ENCODE assay signal across 1 cellular context in genomic region chr11:65919151-65920034, GRCh38.
TF ChIP-seq lines count a peak whose summit lies in the region.

Gene DRAP1, plus strand, starts transcription at chr11:65919426. Its CDS starts 76 bp downstream, at chr11:65919502.

TF ChIP-seq in K562, 482 proteins besides CTCF, POLR2A, EP300 and RAD21 (continued from another document and continues in another):
- TF ChIP-seq CUX1 (CRISPR knock-in tag; IDR thresholded peaks at IDR 0.05), result no peak
- TF ChIP-seq ELF4 (CRISPR knock-in tag; IDR thresholded peaks at IDR 0.05), result no peak
- no peak for TF ChIP-seq CHD4 (IDR thresholded peaks at IDR 0.05; ENCODE audit: insufficient read depth, insufficient replicate concordance, low read depth, low read length, poor library complexity, severe bottlenecking)
- no peak for TF ChIP-seq ZNF232 (CRISPR knock-in tag; IDR thresholded peaks at IDR 0.05)
- no peak for TF ChIP-seq RERE (CRISPR knock-in tag; IDR thresholded peaks at IDR 0.05; ENCODE audit: borderline replicate concordance)
- no peak for TF ChIP-seq HMBOX1 (IDR thresholded peaks at IDR 0.05)
- peak; percentile 54 to 70; a peak in 2 of 4 replicates for TF ChIP-seq TBL1XR1 (IDR thresholded peaks at IDR 0.05; ENCODE audit: low read length in 2 of 2)
- TF ChIP-seq ILF3 (IDR thresholded peaks at IDR 0.05; ENCODE audit: borderline replicate concordance), result peak; percentile 81; the same call in 1 of the 2 replicates
- no peak for TF ChIP-seq HDAC8 (tag; IDR thresholded peaks at IDR 0.05)
- TF ChIP-seq SRF (CRISPR knock-in tag; IDR thresholded peaks at IDR 0.05), result peak in 1 of 2 experiments; percentile 71; a peak in 1 of 4 replicates
- peak in 1 of 2 experiments; percentile 96; a peak in 3 of 4 replicates for TF ChIP-seq NONO (IDR thresholded peaks at IDR 0.05; ENCODE audit: low read depth in 2 of 2, low read length in 1 of 2)
- TF ChIP-seq ZNF57 (CRISPR knock-in tag; IDR thresholded peaks at IDR 0.05), result no peak
- TF ChIP-seq LCOR (CRISPR knock-in tag; IDR thresholded peaks at IDR 0.05), result peak; percentile 84; the same call in 1 of the 2 replicates
- TF ChIP-seq CBFA2T3 (IDR thresholded peaks at IDR 0.05), result no peak
- no peak for TF ChIP-seq MAFK (IDR thresholded peaks at IDR 0.05; ENCODE audit: low read length)
- TF ChIP-seq TAF1 (IDR thresholded peaks at IDR 0.05; ENCODE audit: control insufficient read depth, extremely low read depth, insufficient read depth, low read length, severe bottlenecking), result peak; percentile 26
- TF ChIP-seq KDM5B (IDR thresholded peaks at IDR 0.05; ENCODE audit: insufficient replicate concordance, low read depth, low read length), result no peak
- TF ChIP-seq TCF7L2 (IDR thresholded peaks at IDR 0.05; ENCODE audit: low read depth, low read length), result no peak
- no peak for TF ChIP-seq ZNF764 (CRISPR knock-in tag; IDR thresholded peaks at IDR 0.05; ENCODE audit: low read depth)
- peak; percentile 86; the same call in 1 of the 2 replicates for TF ChIP-seq NBN (IDR thresholded peaks at IDR 0.05; ENCODE audit: low read depth)
- TF ChIP-seq ZNF395 (CRISPR knock-in tag; IDR thresholded peaks at IDR 0.05), result peak; percentile 85; the same call in 1 of the 2 replicates
- TF ChIP-seq DLX4 (CRISPR knock-in tag; IDR thresholded peaks at IDR 0.05), result no peak
- no peak for TF ChIP-seq ZNF695 (CRISPR knock-in tag; IDR thresholded peaks at IDR 0.05)
- TF ChIP-seq TRIM24 (IDR thresholded peaks at IDR 0.05), result peak in 1 of 2 experiments; percentile 66; a peak in 2 of 4 replicates
- peak in 1 of 2 experiments; percentile 64; a peak in 1 of 4 replicates for TF ChIP-seq MLX (CRISPR knock-in tag; conservative IDR thresholded peaks at IDR 0.05)
- TF ChIP-seq NCOA6 (IDR thresholded peaks at IDR 0.05), result no peak; the same call in none of the 2 replicates
- no peak for TF ChIP-seq ZNF77 (CRISPR knock-in tag; IDR thresholded peaks at IDR 0.05)
- TF ChIP-seq ZNF445 (CRISPR knock-in tag; IDR thresholded peaks at IDR 0.05; ENCODE audit: low read depth), result no peak
- no peak for TF ChIP-seq DNMT1 (IDR thresholded peaks at IDR 0.05)
- no peak for TF ChIP-seq ZNF449 (CRISPR knock-in tag; IDR thresholded peaks at IDR 0.05)
- no peak for TF ChIP-seq RBM17 (IDR thresholded peaks at IDR 0.05; ENCODE audit: borderline replicate concordance, low read depth, low read length)
- TF ChIP-seq ZKSCAN8 (CRISPR knock-in tag; IDR thresholded peaks at IDR 0.05), result no peak
- no peak for TF ChIP-seq ZEB2 (IDR thresholded peaks at IDR 0.05)
- TF ChIP-seq FOXP1 (CRISPR knock-in tag; IDR thresholded peaks at IDR 0.05), result peak; percentile 81; the same call in 1 of the 2 replicates
- peak; percentile 97 for TF ChIP-seq XRCC5 (IDR thresholded peaks at IDR 0.05; ENCODE audit: low read depth, low read length)
- TF ChIP-seq SFPQ (IDR thresholded peaks at IDR 0.05; ENCODE audit: low read depth, low read length), result no peak
- no peak for TF ChIP-seq THAP7 (CRISPR knock-in tag; IDR thresholded peaks at IDR 0.05)
- no peak; the same call in 1 of the 2 replicates for TF ChIP-seq POLR2H (tag; IDR thresholded peaks at IDR 0.05; ENCODE audit: low read depth)
- TF ChIP-seq NR0B1 (IDR thresholded peaks at IDR 0.05; ENCODE audit: partially characterized antibody), result no peak
- no peak for TF ChIP-seq CBFA2T2 (conservative IDR thresholded peaks at IDR 0.05)
- peak; percentile 49; the same call in 1 of the 2 replicates for TF ChIP-seq HNRNPL (IDR thresholded peaks at IDR 0.05; ENCODE audit: low read depth, low read length)
